9 cellular contexts compared by ENCODE assay signal in genomic region chr19:14530505-14530904, GRCh38. TPM values are rescaled to one million over a fixed set of nuclear protein-coding genes. Genes with fewer than 3 reads are reported as not detected.
DNase-seq lines count a peak whose midpoint lies in the region; FAIRE-seq and TF ChIP-seq lines count a peak whose summit lies in the region.
"Had no signal": no experiment of that assay in that cellular context is flagged by ENCODE, and none has a peak within 500 bp of the region (broad histone marks: within the 10 kb centered on the region; RNA-seq: fewer than 3 reads in every experiment).

No MANE protein-coding gene starts in this region.

- H2AK5ac ChIP-seq in H1 (ENCODE audit: low read depth, low read length) (no peak overlapping the region), trophoblast cell (ENCODE audit: low read length) (no peak overlapping the region)

- H3F3A ChIP-seq in OCI-LY1 (ENCODE audit: insufficient read depth, low read length), result 0 out of 2 replicates have a peak, but pooled peaks cover 5% of the 10 kb centered on the region

- H2BK20ac ChIP-seq in H1 (ENCODE audit: low read length), result no peak overlapping the region

- H4K8ac ChIP-seq in H1 (ENCODE audit: extremely low read depth, insufficient read depth, low read length) (no peak overlapping the region), trophoblast cell (ENCODE audit: low read depth, low read length) (no peak overlapping the region)

- H3K4ac ChIP-seq in H1 (replicated peaks; ENCODE audit: insufficient read length, low read depth, low read length) (no peak overlapping the region), trophoblast cell (ENCODE audit: low read depth, low read length) (peak overlapping the region; percentile 55)

- H3K9me3 ChIP-seq in ES-I3 (ENCODE audit: control insufficient read depth, insufficient read depth, low read length) (no peaks in the 10 kb centered on the region), OCI-LY1 (ENCODE audit: low read length) (no peaks in the 10 kb centered on the region), H1 (ENCODE audit: insufficient read depth in 2 of 2, low read depth in 1 of 2, low read length in 1 of 2) (no peaks in the 10 kb centered on the region), trophoblast cell (ENCODE audit: insufficient read depth, low read depth, low read length) (peaks cover 2% of the 10 kb centered on the region)

- DNase-seq in H1 (ENCODE audit: low read depth in 1 of 2, low spot score in 2 of 2) (no peak), trophoblast cell (no peak), LoVo (ENCODE audit: low spot score) (no peak), retina (no peak), DMS53 treated with DMSO at 0.1 percent for 48 hours (lab: John Stamatoyannopoulos, UW; ENCODE audit: unreplicated experiment) (no peak), T1000 (lab: John Stamatoyannopoulos, UW) (no peak)
- DNase-seq: NCI-H2081 treated with DMSO at 0.1 percent for 48 hours had no signal

- H3K9ac ChIP-seq in ES-I3 (ENCODE audit: low read depth, low read length) (peak overlapping the region; percentile 96; the same call in 1 of the 2 replicates), OCI-LY1 (ENCODE audit: low read length) (peak overlapping the region; percentile 79), H1 (replicated peaks in 1 of 4; ENCODE audit: extremely low read depth in 1 of 4, low read depth in 3 of 4, low read length in 3 of 4) (no peak overlapping the region; a peak in 1 of 7 replicates), trophoblast cell (ENCODE audit: low read length) (no peak overlapping the region)

- POLR2A ChIA-PET in H1 (lab: Charles Lee; ENCODE audit: partially characterized antibody), result interaction anchor here (2.3 kb wide), 1 partner anchor 12 kb away, joined by 16 read pairs; the partner anchor contains the start of gene DNAJB1

- H2BK120ac ChIP-seq in H1 (replicated peaks; ENCODE audit: low read depth, low read length), result no peak overlapping the region
- H2BK120ac ChIP-seq in trophoblast cell (ENCODE audit: insufficient read depth, low read length, poor library complexity), result no peak overlapping the region

- peak overlapping the region; percentile 84 for H3K4me3 ChIP-seq in OCI-LY1 (ENCODE audit: low read depth, low read length, poor library complexity, severe bottlenecking)
- H3K4me3 ChIP-seq in H1 (ENCODE audit: extremely low read depth in 1 of 4, insufficient read depth in 2 of 4, low read depth in 3 of 4, low read length in 4 of 4), result peak overlapping the region in 3 of 4 experiments; percentile 75 to 98 (median 86); a peak in 5 of 8 replicates
- no peak overlapping the region for H3K4me3 ChIP-seq in trophoblast cell (ENCODE audit: low read depth, low read length)

- no peak for TF ChIP-seq RAD21 in H1 (IDR thresholded peaks at IDR 0.05 in 1 of 2, conservative IDR thresholded peaks at IDR 0.05 in 1 of 2; ENCODE audit: low read depth in 2 of 2, low read length in 2 of 2)

- H3K79me1 ChIP-seq in H1 (ENCODE audit: low read depth, low read length) (peaks cover 10% of the 10 kb centered on the region), trophoblast cell (ENCODE audit: low read length) (peaks cover 21% of the 10 kb centered on the region)

- H3K36me3 ChIP-seq in ES-I3 (ENCODE audit: insufficient read depth, low read length) (no peaks in the 10 kb centered on the region), OCI-LY1 (ENCODE audit: insufficient read depth, low read length) (peaks cover 7% of the 10 kb centered on the region; the same call in 1 of the 2 replicates), H1 (ENCODE audit: control insufficient read depth in 2 of 4, insufficient read depth in 4 of 4, low read length in 3 of 4) (no peaks in the 10 kb centered on the region), trophoblast cell (ENCODE audit: control insufficient read depth in 1 of 2, insufficient read depth in 2 of 2, low read length in 2 of 2) (peaks cover 0 to 3% of the 10 kb centered on the region in 2 experiments)

- H4K5ac ChIP-seq in H1 (ENCODE audit: insufficient read length, low read depth, low read length), result no peak overlapping the region

- TF ChIP-seq POLR2A in H1 (IDR thresholded peaks at IDR 0.05; ENCODE audit: control extremely low read depth in 1 of 2, low read depth in 2 of 2, low read length in 2 of 2), result no peak

- H4K20me1 ChIP-seq in OCI-LY1 (ENCODE audit: insufficient read depth, low read length), result no peaks in the 10 kb centered on the region
- peaks cover 0 to 6% of the 10 kb centered on the region in 2 experiments for H4K20me1 ChIP-seq in H1 (replicated peaks in 1 of 2; ENCODE audit: control insufficient read depth in 1 of 2, insufficient read depth in 2 of 2, low read length in 2 of 2)

- H3K23ac ChIP-seq in H1 (ENCODE audit: insufficient read length) (no peak overlapping the region), trophoblast cell (ENCODE audit: low read length) (no peak overlapping the region)

- CTCF ChIA-PET in H1 (lab: Charles Lee; ENCODE audit: partially characterized antibody), result interaction anchor here (1.3 to 1.6 kb wide), 2 partner anchors 26 to 50 kb away, joined by 3 read pairs; no protein-coding TSS in a partner anchor

- H3K27ac ChIP-seq in OCI-LY1 (ENCODE audit: low read depth, low read length, poor library complexity, severe bottlenecking) (peak overlapping the region; percentile 5), H1 (ENCODE audit: low read depth, low read length) (no peak overlapping the region), trophoblast cell (ENCODE audit: low read depth, low read length) (no peak overlapping the region)

- H3K14ac ChIP-seq in H1 (ENCODE audit: insufficient read length), result no peak overlapping the region
- no peak overlapping the region for H3K14ac ChIP-seq in trophoblast cell (ENCODE audit: low read length)

- H3K56ac ChIP-seq in H1 (replicated peaks; ENCODE audit: insufficient read length, low read depth, low read length), result no peak overlapping the region

- H3K79me2 ChIP-seq in OCI-LY1 (ENCODE audit: insufficient read depth, low read length), result peaks cover 34% of the 10 kb centered on the region
- peaks cover 7 to 45% of the 10 kb centered on the region in 2 experiments for H3K79me2 ChIP-seq in H1 (ENCODE audit: control insufficient read depth in 1 of 2, insufficient read depth in 2 of 2, low read length in 2 of 2)
- H3K79me2 ChIP-seq in trophoblast cell (ENCODE audit: control insufficient read depth, insufficient read depth, low read length, poor library complexity), result peaks cover 6% of the 10 kb centered on the region

- H3K18ac ChIP-seq in H1 (ENCODE audit: extremely low read depth, low read length), result no peak overlapping the region
- H3K18ac ChIP-seq in trophoblast cell (ENCODE audit: low read length), result no peak overlapping the region

- H2BK12ac ChIP-seq in H1 (ENCODE audit: low read depth, low read length) (no peak overlapping the region), trophoblast cell (ENCODE audit: low read length) (no peak overlapping the region)

- H3K27me3 ChIP-seq in OCI-LY1 (ENCODE audit: insufficient read depth, low read length), result no peaks in the 10 kb centered on the region
- H3K27me3 ChIP-seq in H1 (replicated peaks in 1 of 4; ENCODE audit: control insufficient read depth in 3 of 4, extremely low read depth in 1 of 4, insufficient read depth in 3 of 4, low read length in 3 of 4), result no peaks in the 10 kb centered on the region
- no peaks in the 10 kb centered on the region for H3K27me3 ChIP-seq in trophoblast cell (ENCODE audit: insufficient read depth, low read length)

- H4K12ac ChIP-seq in trophoblast cell (ENCODE audit: low read depth, low read length), result no peak overlapping the region

- H4K91ac ChIP-seq in H1 (replicated peaks; ENCODE audit: insufficient read length, low read length), result no peak overlapping the region
- no peak overlapping the region for H4K91ac ChIP-seq in trophoblast cell (ENCODE audit: low read depth, low read length)

- TF ChIP-seq CTCF in OCI-LY1 (IDR thresholded peaks at IDR 0.05; ENCODE audit: low read length) (no peak), H1 (IDR thresholded peaks at IDR 0.05; ENCODE audit: control extremely low read depth in 1 of 3, insufficient read depth in 1 of 3, low read depth in 1 of 3, low read length in 3 of 3) (no peak)

- FAIRE-seq in H1 (lab: Jason Lieb, UNC), result no peak

- peak overlapping the region; percentile 73 for H3K4me2 ChIP-seq in OCI-LY1 (ENCODE audit: low read length)
- peak overlapping the region; percentile 73 to 90; a peak in 3 of 4 replicates for H3K4me2 ChIP-seq in H1 (ENCODE audit: insufficient read depth in 1 of 2, low read depth in 2 of 2, low read length in 2 of 2)
- H3K4me2 ChIP-seq in trophoblast cell (ENCODE audit: low read length), result no peak overlapping the region

- TF ChIP-seq EP300 in H1 (IDR thresholded peaks at IDR 0.05; ENCODE audit: borderline replicate concordance in 1 of 2, low read depth in 2 of 2, low read length in 2 of 2), result no peak

- H2AFZ ChIP-seq in OCI-LY1 (ENCODE audit: low read length) (no peak overlapping the region), H1 (ENCODE audit: low read length) (no peak overlapping the region), trophoblast cell (ENCODE audit: insufficient read depth, low read length, poor library complexity) (no peak overlapping the region)

- no peaks in the 10 kb centered on the region; the same call in 1 of the 2 replicates for H3K4me1 ChIP-seq in ES-I3 (ENCODE audit: insufficient read depth, low read length)
- H3K4me1 ChIP-seq in OCI-LY1 (ENCODE audit: insufficient read depth, low read length, severe bottlenecking), result peaks cover 40% of the 10 kb centered on the region
- peaks cover 0 to 2% (median under 1%) of the 10 kb centered on the region in 4 experiments; a peak in 3 of 7 replicates for H3K4me1 ChIP-seq in H1 (replicated peaks in 1 of 4; ENCODE audit: control insufficient read depth in 3 of 4, insufficient read depth in 4 of 4, low read length in 3 of 4)
- peaks cover 16 to 20% of the 10 kb centered on the region in 2 experiments for H3K4me1 ChIP-seq in trophoblast cell (ENCODE audit: control insufficient read depth in 1 of 2, insufficient read depth in 2 of 2, low read length in 2 of 2)

- H2BK5ac ChIP-seq in H1 (ENCODE audit: low read depth, low read length) (no peak overlapping the region), trophoblast cell (ENCODE audit: low read depth, low read length, poor library complexity) (no peak overlapping the region)

- WGBS in H1 (ENCODE audit: extremely low coverage in 1 of 2, insufficient coverage in 1 of 2, insufficient read length in 1 of 2, insufficient replicate concordance in 2 of 2, low coverage in 1 of 2, low lambda C conversion rate in 2 of 2, missing lambda C conversion rate in 1 of 2), 2 experiments, result 78% methylated on average over 3 of the region's 3 CpGs; no CpG with 5 or more reads in 1 of the 2 experiments
- no CpG with 5 or more reads among the region's 3 CpGs for WGBS in trophoblast cell (ENCODE audit: extremely low coverage, insufficient coverage, insufficient read length)

- peaks cover 4% of the 10 kb centered on the region for H3K23me2 ChIP-seq in H1 (ENCODE audit: low read depth, low read length)

- H3K9me2 ChIP-seq in OCI-LY1 (ENCODE audit: low read depth, low read length), result no peaks in the 10 kb centered on the region

- 0 out of 2 replicates have a peak overlapping the region, but pooled peaks have one; percentile 29 for H2BK15ac ChIP-seq in H1 (ENCODE audit: low read length)

RNA-seq across cellular contexts. Expression of gene TECR, which starts 1.1 kb away (rescaled TPM):
- total RNA-seq in H1 (2021; fragmentation: NEBNext Ultra II Directional; extraction: Animal tissue kit (Norgen Biotek cat#: 25700)), result 172 and 179 TPM in 2 replicates
- polyA plus RNA-seq in H1 (2011; rRNA removed), result 405 and 439 TPM in 2 replicates
- 162 TPM for polyA plus RNA-seq in H1 (2011; cell fraction: cytosol; rRNA removed)
- polyA plus RNA-seq in H1 (2011; cell fraction: nucleus; rRNA removed), result 283 TPM
- 145 to 221 TPM (median 207 TPM) in 4 replicates for polyA plus RNA-seq in H1 (2012, experiment 1 of 2)
- 342 TPM for polyA plus RNA-seq in H1 (2012, experiment 2 of 2)
- polyA plus RNA-seq in H1 (2013, experiment 1 of 2), result 342 TPM
- 367 TPM for polyA plus RNA-seq in H1 (2013, experiment 2 of 2)
- polyA minus RNA-seq in H1 (2011; rRNA and poly(A)+ RNA removed), result 119 and 162 TPM in 2 replicates
- 154 TPM for polyA minus RNA-seq in H1 (2011; cell fraction: cytosol; rRNA and poly(A)+ RNA removed)
- 83.2 TPM for polyA minus RNA-seq in H1 (2011; cell fraction: nucleus; rRNA and poly(A)+ RNA removed)
- 261 and 265 TPM in 2 replicates for polyA plus RNA-seq in trophoblast cell (2013)

RNA-seq across cellular contexts. Expression of gene DNAJB1, which starts 12.3 kb away (rescaled TPM):
- 62.6 and 62.9 TPM in 2 replicates for total RNA-seq in H1 (2021; fragmentation: NEBNext Ultra II Directional; extraction: Animal tissue kit (Norgen Biotek cat#: 25700))
- polyA plus RNA-seq in H1 (2011; rRNA removed), result 51.7 and 64.3 TPM in 2 replicates
- polyA plus RNA-seq in H1 (2011; cell fraction: cytosol; rRNA removed), result 47.3 TPM
- polyA plus RNA-seq in H1 (2011; cell fraction: nucleus; rRNA removed), result 42.9 TPM
- 50.1 to 59.1 TPM (median 56.6 TPM) in 4 replicates for polyA plus RNA-seq in H1 (2012, experiment 1 of 2)
- 62.1 TPM for polyA plus RNA-seq in H1 (2012, experiment 2 of 2)
- polyA plus RNA-seq in H1 (2013, experiment 1 of 2), result 29.4 TPM
- polyA plus RNA-seq in H1 (2013, experiment 2 of 2), result 31.6 TPM
- 52.8 and 55.7 TPM in 2 replicates for polyA minus RNA-seq in H1 (2011; rRNA and poly(A)+ RNA removed)
- 23.5 TPM for polyA minus RNA-seq in H1 (2011; cell fraction: cytosol; rRNA and poly(A)+ RNA removed)
- polyA minus RNA-seq in H1 (2011; cell fraction: nucleus; rRNA and poly(A)+ RNA removed), result 28.5 TPM
- polyA plus RNA-seq in trophoblast cell (2013), result 61.8 and 62.4 TPM in 2 replicates

RNA-seq across cellular contexts. Expression of gene GIPC1, which starts 34.6 kb away (rescaled TPM):
- 65.6 and 68.3 TPM in 2 replicates for total RNA-seq in H1 (2021; fragmentation: NEBNext Ultra II Directional; extraction: Animal tissue kit (Norgen Biotek cat#: 25700))
- polyA plus RNA-seq in H1 (2011; rRNA removed), result 72.0 and 100 TPM in 2 replicates
- polyA plus RNA-seq in H1 (2011; cell fraction: cytosol; rRNA removed), result 73.9 TPM
- 71.2 TPM for polyA plus RNA-seq in H1 (2011; cell fraction: nucleus; rRNA removed)
- polyA plus RNA-seq in H1 (2012, experiment 1 of 2), result 54.1 to 70.0 TPM (median 66.3 TPM) in 4 replicates
- polyA plus RNA-seq in H1 (2012, experiment 2 of 2), result 58.6 TPM
- 52.3 TPM for polyA plus RNA-seq in H1 (2013, experiment 1 of 2)
- polyA plus RNA-seq in H1 (2013, experiment 2 of 2), result 54.4 TPM
- polyA minus RNA-seq in H1 (2011; rRNA and poly(A)+ RNA removed), result 17.8 and 21.8 TPM in 2 replicates
- polyA minus RNA-seq in H1 (2011; cell fraction: cytosol; rRNA and poly(A)+ RNA removed), result 52.3 TPM
- 27.4 TPM for polyA minus RNA-seq in H1 (2011; cell fraction: nucleus; rRNA and poly(A)+ RNA removed)
- 67.2 and 69.0 TPM in 2 replicates for polyA plus RNA-seq in trophoblast cell (2013)

RNA-seq across cellular contexts. Expression of gene NDUFB7, which starts 41.4 kb away (rescaled TPM):
- total RNA-seq in H1 (2021; fragmentation: NEBNext Ultra II Directional; extraction: Animal tissue kit (Norgen Biotek cat#: 25700)), result 151 and 161 TPM in 2 replicates
- polyA plus RNA-seq in H1 (2011; rRNA removed), result 740 and 777 TPM in 2 replicates
- 516 TPM for polyA plus RNA-seq in H1 (2011; cell fraction: cytosol; rRNA removed)
- 409 TPM for polyA plus RNA-seq in H1 (2011; cell fraction: nucleus; rRNA removed)
- polyA plus RNA-seq in H1 (2012, experiment 1 of 2), result 92.3 to 278 TPM (median 228 TPM) in 4 replicates
- polyA plus RNA-seq in H1 (2012, experiment 2 of 2), result 239 TPM
- 244 TPM for polyA plus RNA-seq in H1 (2013, experiment 1 of 2)
- polyA plus RNA-seq in H1 (2013, experiment 2 of 2), result 241 TPM
- 37.4 and 68.2 TPM in 2 replicates for polyA minus RNA-seq in H1 (2011; rRNA and poly(A)+ RNA removed)
- 113 TPM for polyA minus RNA-seq in H1 (2011; cell fraction: cytosol; rRNA and poly(A)+ RNA removed)
- polyA minus RNA-seq in H1 (2011; cell fraction: nucleus; rRNA and poly(A)+ RNA removed), result 93.4 TPM
- 157 and 159 TPM in 2 replicates for polyA plus RNA-seq in trophoblast cell (2013)

RNA-seq across cellular contexts. Expression of gene CLEC17A, which starts 52.4 kb away (rescaled TPM):
- not detected in 2 replicates for total RNA-seq in H1 (2021; fragmentation: NEBNext Ultra II Directional; extraction: Animal tissue kit (Norgen Biotek cat#: 25700))
- polyA plus RNA-seq in H1 (2011; rRNA removed), result not detected in 2 replicates
- not detected for polyA plus RNA-seq in H1 (2011; cell fraction: cytosol; rRNA removed)
- not detected for polyA plus RNA-seq in H1 (2011; cell fraction: nucleus; rRNA removed)
- not detected in 4 replicates for polyA plus RNA-seq in H1 (2012, experiment 1 of 2)
- polyA plus RNA-seq in H1 (2012, experiment 2 of 2), result not detected
- polyA plus RNA-seq in H1 (2013, experiment 1 of 2), result 0.04 TPM
- 0.09 TPM for polyA plus RNA-seq in H1 (2013, experiment 2 of 2)
- polyA minus RNA-seq in H1 (2011; rRNA and poly(A)+ RNA removed), result not detected in 2 replicates
- not detected for polyA minus RNA-seq in H1 (2011; cell fraction: cytosol; rRNA and poly(A)+ RNA removed)
- polyA minus RNA-seq in H1 (2011; cell fraction: nucleus; rRNA and poly(A)+ RNA removed), result not detected
- polyA plus RNA-seq in trophoblast cell (2013), result not detected in 2 replicates

Comparison
In these comparisons a context has a peak if more than half of its experiments do, and no peak if none do; other contexts are left out.
1. H3K9ac ChIP-seq: peak in ES-I3 (single experiment) and OCI-LY1 (single experiment); none in H1 (0 of 4) and trophoblast cell (single experiment).